ENCODE assay signal across 20 cellular contexts in the genomic region with DNA sequence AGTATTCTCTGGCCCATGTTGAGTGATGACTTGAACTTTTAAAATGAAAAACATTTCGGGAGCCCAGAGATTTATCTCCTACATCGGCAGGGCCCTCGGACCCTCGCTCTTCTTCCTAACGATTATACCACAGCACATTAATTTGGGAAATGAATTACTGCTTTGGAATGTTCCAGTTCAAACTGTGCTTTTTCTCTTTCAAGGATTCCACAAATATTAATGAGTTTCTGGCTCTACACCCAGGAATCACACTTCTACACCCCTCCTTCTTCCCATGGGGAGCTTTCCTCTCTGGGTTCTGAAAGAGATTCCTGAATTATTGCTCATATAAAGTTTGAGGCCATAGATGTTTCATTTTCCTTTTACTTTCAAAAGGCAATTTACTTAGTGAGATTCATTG. TPM values are rescaled to one million over a fixed set of nuclear protein-coding genes. Genes with fewer than 3 reads are reported as not detected.
DNase-seq lines count a peak whose midpoint lies in the region; ATAC-seq and TF ChIP-seq lines count a peak whose summit lies in the region.
"Had no signal": no experiment of that assay in that cellular context is flagged by ENCODE, and none has a peak within 500 bp of the region (broad histone marks: within the 10 kb centered on the region; RNA-seq: fewer than 3 reads in every experiment).

No MANE protein-coding gene starts in this region.

- H3K36me3 ChIP-seq in BJ (ENCODE audit: control insufficient read depth, insufficient read depth, low read length), result no peaks in the 10 kb centered on the region
- H3K36me3 ChIP-seq: BLaER1 treated with 17β-estradiol and CSF1 and Interleukin-3, amounts not matched to agents 10 nM and 100 nM had no signal

- no peaks in the 10 kb centered on the region for H3K27me3 ChIP-seq in BJ (ENCODE audit: control insufficient read depth, insufficient read depth, low read length)

- in situ Hi-C loops in astrocyte of the cerebellum (cut with HindIII; ENCODE audit: low sequenced_read_pairs), result no loop called here

- POLR2A ChIA-PET in BJ (lab: Charles Lee), result no interaction called here

- CTCF ChIA-PET in BJ (lab: Yijun Ruan, JAX), result no interaction called here

- ATAC-seq in GM18502 (IDR thresholded peaks at IDR 0.05; ENCODE audit: poor library complexity, unreplicated experiment), result no peak
- ATAC-seq: A549, HepG2 had no signal

- TF ChIP-seq CTCF in BJ (IDR thresholded peaks at IDR 0.05; ENCODE audit: insufficient read depth, low read depth, low read length), result no peak
- TF ChIP-seq CTCF in astrocyte of the cerebellum (IDR thresholded peaks at IDR 0.05; ENCODE audit: low read depth, low read length, missing control alignments), result no peak

- H3K4me3 ChIP-seq in BJ (ENCODE audit: low read depth, low read length), result no peak overlapping the region
- no peak overlapping the region for H3K4me3 ChIP-seq in astrocyte of the cerebellum (ENCODE audit: low read depth, low read length)
- H3K4me3 ChIP-seq: A549; BLaER1 treated with 17β-estradiol and CSF1 and Interleukin-3, amounts not matched to agents 10 nM and 100 nM had no signal

- DNase-seq in BJ (ENCODE audit: low read depth) (peak; percentile 28), RPMI7951 (ENCODE audit: low read depth) (peak; percentile 37), astrocyte of the cerebellum (ENCODE audit: low read depth) (peak; percentile 68), SIG-M5 (lab: John Stamatoyannopoulos, UW) (no peak), DMS53 treated with DMSO at 0.1 percent for 48 hours (lab: John Stamatoyannopoulos, UW; ENCODE audit: unreplicated experiment) (no peak)
- no peak for DNase-seq in activated T-cell treated with anti-CD3 and anti-CD28 coated beads, Interleukin-2, amount 50 U/mL, for 1 hour
- DNase-seq: AML-193; Calu3; CD4-positive, alpha-beta T cell; DMS 273 treated with DMSO at 0.1 percent for 48 hours; DMS79; GDM1; HCEC 1CT; HFFc6 had no signal

RNA-seq across cellular contexts. Expression of gene NSG2, which starts 41.2 kb away (rescaled TPM):
- polyA plus RNA-seq in BJ (2011; rRNA removed), result 0.04 and 0.05 TPM in 2 replicates
- polyA minus RNA-seq in BJ (2011; rRNA and poly(A)+ RNA removed), result not detected in 2 replicates
- not detected in 2 replicates for total RNA-seq in RPMI7951 (2014; rRNA removed; shearing (Covaris generic))
- total RNA-seq: Calu3; CD4-positive, alpha-beta T cell; H4; HepG2; HFFc6 had no signal
- polyA plus RNA-seq: AG04450 had no signal

Comparison
In these comparisons a context has a peak if more than half of its experiments do, and no peak if none do; other contexts are left out.
1. DNase-seq: peak in BJ (single experiment), RPMI7951 (single experiment) and astrocyte of the cerebellum (single experiment); none in activated T-cell treated with anti-CD3 and anti-CD28 coated beads, Interleukin-2, amount 50 U/mL, for 1 hour (single experiment), SIG-M5 (single experiment) and DMS53 treated with DMSO at 0.1 percent for 48 hours (single experiment).